ENCODE assay signal across 6 cellular contexts in genomic region chr3:56404884-56405283, GRCh38.
"Had no signal": no experiment of that assay in that cellular context is flagged by ENCODE, and none has a peak within 500 bp of the region (broad histone marks: within the 10 kb centered on the region; RNA-seq: fewer than 3 reads in every experiment).

No MANE protein-coding gene starts in this region.

- H3K4me3 Mint-ChIP-seq: GM23338, H9 had no signal

- H3K4me1 Mint-ChIP-seq: IgD-negative memory B cell had no signal

- H3K27ac Mint-ChIP-seq: GM23338, H9, IgD-negative memory B cell had no signal

- DNase-seq: H9, HCEC 1CT, KBM-7 had no signal

- H3K36me3 Mint-ChIP-seq: IgD-negative memory B cell had no signal

- ATAC-seq: GM23338, HepG2 had no signal
